ENCODE assay signal across 2 cellular contexts in genomic region chr4:38008493-38009120, GRCh38.
TF ChIP-seq lines count a peak whose summit lies in the region.

No MANE protein-coding gene starts in this region.

TF ChIP-seq in HepG2, 621 proteins besides CTCF, POLR2A, EP300 and RAD21:
- TF ChIP-seq HNF4A (CRISPR knock-in tag; IDR thresholded peaks at IDR 0.05) (peak; percentile 26; the same call in 1 of the 2 replicates), E2F1 (CRISPR knock-in tag; IDR thresholded peaks at IDR 0.05) (no peak)

TF ChIP-seq in GM23338, 12 proteins besides CTCF, POLR2A, EP300 and RAD21:
- TF ChIP-seq REST (IDR thresholded peaks at IDR 0.05; ENCODE audit: unreplicated experiment), result no peak
- no peak for TF ChIP-seq POLR2AphosphoS5 (IDR thresholded peaks at IDR 0.05; ENCODE audit: low read depth)
- TF ChIP-seq ZNF462 (CRISPR knock-in tag; IDR thresholded peaks at IDR 0.05), result no peak
- TF ChIP-seq JUNB (IDR thresholded peaks at IDR 0.05; ENCODE audit: unreplicated experiment), result no peak
- TF ChIP-seq ZNF114 (CRISPR knock-in tag; IDR thresholded peaks at IDR 0.05), result no peak
